Comparison of ENCODE assay signal across 12 cellular contexts in the genomic region with DNA sequence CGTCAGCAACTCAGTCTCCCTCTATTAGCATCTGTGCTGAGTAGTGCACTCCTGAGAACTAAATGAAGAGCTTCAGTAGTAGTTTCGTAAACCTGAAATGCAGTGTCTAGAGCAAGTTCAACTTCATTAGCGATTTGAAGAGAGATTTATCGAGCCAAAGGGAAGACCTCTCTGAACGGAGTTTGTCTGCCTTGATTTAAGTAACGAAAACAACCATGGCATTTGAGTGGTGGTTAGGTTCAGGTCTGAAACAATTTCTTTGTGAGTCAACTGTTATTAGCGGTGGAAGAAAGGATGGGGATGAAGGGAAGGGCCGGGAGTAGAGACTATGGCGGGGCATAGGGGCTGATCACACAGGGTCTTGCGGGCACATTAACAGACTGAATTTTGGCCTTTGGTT.
"Had no signal": no experiment of that assay in that cellular context is flagged by ENCODE, and none has a peak within 500 bp of the region (broad histone marks: within the 10 kb centered on the region; RNA-seq: fewer than 3 reads in every experiment).

No MANE protein-coding gene starts in this region.

- H3K9me3 Mint-ChIP-seq: activated CD4-positive, alpha-beta memory T cell treated with anti-CD3 and anti-CD28 coated beads, Interleukin-2, amount 10 ng/mL, durations not matched to agents 7 days and 5 days; activated T-helper 1 cell treated with anti-CD3 and anti-CD28 coated beads, Interleukin-12 subunit alpha, Interleukin-12 subunit beta, Interleukin-2, Interleukin-4 antibody, amounts not matched to agents 30 ng/mL and 10 ng/mL and 1 ng/mL, durations not matched to agents 14 hours and 24 hours and 36 hours; effector memory CD8-positive, alpha-beta T cell; stimulated activated effector memory CD8-positive, alpha-beta T cell treated with anti-CD3 and anti-CD28 coated beads, Interleukin-12 subunit alpha, Interleukin-12 subunit beta, amount 100 ng/mL, for 72 hours had no signal

- H3K36me3 ChIP-seq: gastroesophageal sphincter, transverse colon had no signal

- H3K4me3 Mint-ChIP-seq: activated CD4-positive, alpha-beta memory T cell treated with anti-CD3 and anti-CD28 coated beads, Interleukin-2, amount 10 ng/mL, durations not matched to agents 7 days and 5 days; activated T-helper 1 cell treated with anti-CD3 and anti-CD28 coated beads, Interleukin-12 subunit alpha, Interleukin-12 subunit beta, Interleukin-2, Interleukin-4 antibody, amounts not matched to agents 30 ng/mL and 10 ng/mL and 1 ng/mL, durations not matched to agents 14 hours and 24 hours and 36 hours; effector memory CD8-positive, alpha-beta T cell; stimulated activated effector memory CD8-positive, alpha-beta T cell treated with anti-CD3 and anti-CD28 coated beads, Interleukin-12 subunit alpha, Interleukin-12 subunit beta, amount 100 ng/mL, for 72 hours had no signal

- H3K27ac ChIP-seq: gastroesophageal sphincter, transverse colon had no signal

- H3K27ac Mint-ChIP-seq: activated CD4-positive, alpha-beta memory T cell treated with anti-CD3 and anti-CD28 coated beads, Interleukin-2, amount 10 ng/mL, durations not matched to agents 7 days and 5 days; activated T-helper 1 cell treated with anti-CD3 and anti-CD28 coated beads, Interleukin-12 subunit alpha, Interleukin-12 subunit beta, Interleukin-2, Interleukin-4 antibody, amounts not matched to agents 30 ng/mL and 10 ng/mL and 1 ng/mL, durations not matched to agents 14 hours and 24 hours and 36 hours; stimulated activated effector memory CD8-positive, alpha-beta T cell treated with anti-CD3 and anti-CD28 coated beads, Interleukin-12 subunit alpha, Interleukin-12 subunit beta, amount 100 ng/mL, for 72 hours had no signal

- H3K27me3 ChIP-seq: gastroesophageal sphincter, transverse colon had no signal

- DNase-seq: activated CD4-positive, alpha-beta memory T cell treated with anti-CD3 and anti-CD28 coated beads, Interleukin-2, amount 10 ng/mL, durations not matched to agents 7 days and 5 days; activated naive CD4-positive, alpha-beta T cell; central memory CD4-positive, alpha-beta T cell; effector memory CD8-positive, alpha-beta T cell; kidney; left ventricle myocardium superior; right cardiac atrium; small intestine; transverse colon had no signal

- ATAC-seq: effector memory CD8-positive, alpha-beta T cell; gastroesophageal sphincter; left ventricle myocardium superior; right cardiac atrium; stimulated activated effector memory CD8-positive, alpha-beta T cell treated with anti-CD3 and anti-CD28 coated beads, Interleukin-12 subunit alpha, Interleukin-12 subunit beta, amount 100 ng/mL, for 72 hours had no signal

- H3K4me3 ChIP-seq: gastroesophageal sphincter, transverse colon had no signal

- H3K9me3 ChIP-seq: gastroesophageal sphincter, transverse colon had no signal

- H3K27me3 Mint-ChIP-seq: effector memory CD8-positive, alpha-beta T cell had no signal
